ENCODE assay signal across 17 cellular contexts in genomic region chr17:17156511-17156910, GRCh38. TPM values are rescaled to one million over a fixed set of nuclear protein-coding genes. Genes with fewer than 3 reads are reported as not detected.
A peak's percentile ranks its signal among the peaks of the same experiment; 100 is the strongest.
DNase-seq lines count a peak whose midpoint lies in the region; ATAC-seq, FAIRE-seq and TF ChIP-seq lines count a peak whose summit lies in the region.
"Had no signal": no experiment of that assay in that cellular context is flagged by ENCODE, and none has a peak within 500 bp of the region (broad histone marks: within the 10 kb centered on the region; RNA-seq: fewer than 3 reads in every experiment).

No MANE protein-coding gene starts in this region.

- in situ Hi-C loops in mammary epithelial cell (cut with MboI; ENCODE audit: low sequenced_read_pairs in 2 of 2): no loop called here

- no peaks in the 10 kb centered on the region for H3K9me3 ChIP-seq in mammary epithelial cell (replicated peaks; ENCODE audit: insufficient read depth, low read length)
- H3K9me3 ChIP-seq: HAP-1, heart right ventricle, uterus had no signal

- ATAC-seq in activated CD4-positive, CD25-positive, alpha-beta regulatory T cell treated with anti-CD3 and anti-CD28 coated beads, Interleukin-2, amount 50 U/mL, for 24 hours: no peak
- ATAC-seq in GM18873 (IDR thresholded peaks at IDR 0.05; ENCODE audit: low FRiP score, unreplicated experiment): no peak
- ATAC-seq: heart right ventricle had no signal

- no peaks in the 10 kb centered on the region for H4K20me1 ChIP-seq in mammary epithelial cell (ENCODE audit: insufficient read depth, low read length)

- H3K79me2 ChIP-seq in mammary epithelial cell (ENCODE audit: insufficient read depth, low read length): peaks cover 48% of the 10 kb centered on the region

- no peak overlapping the region for H2AFZ ChIP-seq in mammary epithelial cell (ENCODE audit: low read depth, low read length)

- H3K36me3 Mint-ChIP-seq in MCF 10A (ENCODE audit: insufficient read depth, unreplicated experiment): peaks cover 42% of the 10 kb centered on the region

- no peak overlapping the region for H3K27ac Mint-ChIP-seq in MCF 10A (ENCODE audit: low read depth, unreplicated experiment)
- H3K27ac Mint-ChIP-seq: activated naive CD8-positive, alpha-beta T cell; stimulated activated naive CD8-positive, alpha-beta T cell treated with anti-CD3 and anti-CD28 coated beads, Interleukin-15, Interleukin-2, amounts not matched to agents 100 ng/mL and 50 ng/mL, for 24 hours had no signal

- no peak overlapping the region for H3K9ac ChIP-seq in mammary epithelial cell (ENCODE audit: insufficient read depth, low read length)

- intact Hi-C loops in mammary epithelial cell (cut with micrococcal nuclease) (loop anchor here (5.0 kb wide), 1 partner anchor 151 kb away; no protein-coding TSS in a partner anchor), MCF 10A (cut with micrococcal nuclease) (loop anchor here (10.0 kb wide), 1 partner anchor 152 kb away; no protein-coding TSS in a partner anchor), cardiac septum (cut with DNase I) (no loop called here)

- dilution Hi-C loops in mammary epithelial cell (cut with HindIII; ENCODE audit: low sequenced_read_pairs): no loop called here

- BruUV-seq in mammary epithelial cell (replicated peaks; lab: Mats Ljungman, UMichigan): no TSS peak
- BruUV-seq in MCF 10A (replicated peaks; lab: Mats Ljungman, UMichigan): no TSS peak

- H3K4me3 Mint-ChIP-seq in MCF 10A (ENCODE audit: unreplicated experiment): no peak overlapping the region
- H3K4me3 Mint-ChIP-seq: activated naive CD8-positive, alpha-beta T cell; stimulated activated naive CD8-positive, alpha-beta T cell treated with anti-CD3 and anti-CD28 coated beads, Interleukin-15, Interleukin-2, amounts not matched to agents 100 ng/mL and 50 ng/mL, for 24 hours had no signal

- H3K4me1 Mint-ChIP-seq in MCF 10A (ENCODE audit: insufficient read depth, unreplicated experiment): peaks cover 25% of the 10 kb centered on the region

- DNase-seq in mammary epithelial cell: peak; percentile 26
- DNase-seq in MCF 10A (ENCODE audit: unreplicated experiment): no peak
- DNase-seq in astrocyte of the hippocampus (ENCODE audit: low read depth, low spot score): peak; percentile 40
- peak; percentile 64 for DNase-seq in glomerular visceral epithelial cell (ENCODE audit: extremely low spot score)
- DNase-seq in urothelium cell line (ENCODE audit: low spot score): no peak
- no peak for DNase-seq in cardiac septum (ENCODE audit: low spot score)
- DNase-seq: activated CD4-positive, alpha-beta T cell treated with anti-CD3 and anti-CD28 coated beads for 4 hours; heart right ventricle; NCI-H2107; NCI-H82; uterus had no signal

- CTCF ChIA-PET in mammary epithelial cell (lab: Charles Lee; ENCODE audit: low non-redundant PET) (no interaction called here), MCF 10A (lab: Yijun Ruan, JAX) (interaction anchor here (1.1 to 1.3 kb wide), 2 partner anchors 10 to 15 kb away, joined by 3 read pairs; no protein-coding TSS in a partner anchor)

- H3K27me3 Mint-ChIP-seq in MCF 10A (ENCODE audit: insufficient read depth, unreplicated experiment): no peaks in the 10 kb centered on the region
- H3K27me3 Mint-ChIP-seq: activated naive CD8-positive, alpha-beta T cell; stimulated activated naive CD8-positive, alpha-beta T cell treated with anti-CD3 and anti-CD28 coated beads, Interleukin-15, Interleukin-2, amounts not matched to agents 100 ng/mL and 50 ng/mL, for 24 hours had no signal

- H3K27ac ChIP-seq in mammary epithelial cell (ENCODE audit: insufficient read depth, low read depth, low read length): peak overlapping the region; percentile 40
- H3K27ac ChIP-seq: uterus had no signal

- peak; percentile 46 for FAIRE-seq in urothelium cell line (lab: Jason Lieb, UNC)
- FAIRE-seq: endometrium had no signal

- H3K4me3 ChIP-seq in mammary epithelial cell (replicated peaks in 1 of 3; ENCODE audit: insufficient read depth in 1 of 3, low read depth in 2 of 3, low read length in 3 of 3): no peak overlapping the region
- H3K4me3 ChIP-seq: HAP-1, heart right ventricle, uterus had no signal

- peaks cover 49% of the 10 kb centered on the region for H3K4me1 ChIP-seq in mammary epithelial cell (ENCODE audit: insufficient read depth, low read length)
- H3K4me1 ChIP-seq: HAP-1, uterus had no signal

- H3K36me3 ChIP-seq in mammary epithelial cell (ENCODE audit: insufficient read depth, low read length): peaks cover 42% of the 10 kb centered on the region
- H3K36me3 ChIP-seq: uterus had no signal

- no peak overlapping the region for H3K4me2 ChIP-seq in mammary epithelial cell (ENCODE audit: insufficient read depth, low read depth, low read length)

- POLR2A ChIA-PET in MCF 10A (lab: Yijun Ruan, JAX): no interaction called here

- H3K27me3 ChIP-seq in mammary epithelial cell (ENCODE audit: insufficient read depth, low read length): no peaks in the 10 kb centered on the region
- H3K27me3 ChIP-seq: heart right ventricle, uterus had no signal

- TF ChIP-seq CTCF in mammary epithelial cell (conservative IDR thresholded peaks at IDR 0.05 in 1 of 2, IDR thresholded peaks at IDR 0.05 in 1 of 2; ENCODE audit: extremely low read depth in 1 of 2, insufficient read depth in 1 of 2, low read depth in 1 of 2, low read length in 2 of 2): no peak
- no peak for TF ChIP-seq CTCF in MCF 10A (IDR thresholded peaks at IDR 0.05; ENCODE audit: unreplicated experiment)

- whole genome bisulfite sequencing in mammary epithelial cell (ENCODE audit: low coverage, missing lambda C conversion rate): 33% methylated on average over 7 of the region's 10 CpGs

- H3K9me3 Mint-ChIP-seq in MCF 10A (ENCODE audit: unreplicated experiment): no peaks in the 10 kb centered on the region
- H3K9me3 Mint-ChIP-seq: stimulated activated naive CD8-positive, alpha-beta T cell treated with anti-CD3 and anti-CD28 coated beads, Interleukin-15, Interleukin-2, amounts not matched to agents 100 ng/mL and 50 ng/mL, for 24 hours had no signal

RNA-seq across cellular contexts. Expression of gene PLD6, which starts 49.6 kb away (rescaled TPM):
- total RNA-seq in mammary epithelial cell: 1 to 10 TPM; 1.8 to 4.3 TPM
- polyA plus RNA-seq in mammary epithelial cell: 1.7 TPM
- not detected for polyA minus RNA-seq in mammary epithelial cell
- total RNA-seq in MCF 10A (2022): 5.5 and 9.2 TPM in 2 replicates
- total RNA-seq in cardiac septum: 1.4 TPM

Comparison
In these comparisons a context has a peak if more than half of its experiments do, and no peak if none do; other contexts are left out.
1. DNase-seq: peak in mammary epithelial cell (single experiment), astrocyte of the hippocampus (single experiment) and glomerular visceral epithelial cell (single experiment); none in MCF 10A (single experiment), urothelium cell line (single experiment) and cardiac septum (single experiment).